Comparison of ENCODE assay signal across 21 cellular contexts in the genomic region with DNA sequence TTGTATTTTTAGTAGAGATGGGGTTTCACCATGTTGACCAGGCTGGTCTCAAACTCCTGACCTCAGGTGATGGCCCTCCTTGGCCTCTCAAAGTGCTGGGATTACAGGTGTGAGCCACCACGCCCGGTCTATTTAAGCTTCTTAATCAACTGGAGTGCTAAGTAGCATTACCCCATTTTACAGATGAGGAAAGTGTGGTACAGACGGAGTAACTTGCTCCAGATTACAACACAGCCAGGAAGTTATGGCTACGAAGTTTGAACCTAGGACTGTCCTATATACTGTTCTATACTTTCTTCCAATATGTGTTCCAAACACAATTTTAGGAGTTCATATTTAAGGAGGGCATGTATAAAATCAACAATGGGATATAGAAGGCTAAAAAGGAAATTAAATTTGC.
DNase-seq lines count a peak whose midpoint lies in the region; ATAC-seq, FAIRE-seq and TF ChIP-seq lines count a peak whose summit lies in the region.
"Had no signal": no experiment of that assay in that cellular context is flagged by ENCODE, and none has a peak within 500 bp of the region (broad histone marks: within the 10 kb centered on the region; RNA-seq: fewer than 3 reads in every experiment).

No MANE protein-coding gene starts in this region.

- no peak overlapping the region for H2BK5ac ChIP-seq in IMR-90 (ENCODE audit: low read depth, low read length, poor library complexity, severe bottlenecking)

- intact Hi-C loops in HepG2 (cut with micrococcal nuclease; ENCODE audit: unreplicated experiment), result loop anchor here (2.0 kb wide), 1 partner anchor 17 kb away; no protein-coding TSS in a partner anchor
- intact Hi-C loops in right lobe of liver (cut with DNase I), result no loop called here
- intact Hi-C loops in IMR-90 (cut with micrococcal nuclease), result no loop called here
- intact Hi-C loops in PC-9 (cut with micrococcal nuclease; ENCODE audit: unreplicated experiment), result no loop called here
- intact Hi-C loops in ascending aorta (cut with DNase I), result no loop called here

- TF ChIP-seq EP300 in HepG2 (IDR thresholded peaks at IDR 0.05; ENCODE audit: low read depth in 2 of 2, low read length in 2 of 2) (no peak), HepG2 (CRISPR knock-in tag; IDR thresholded peaks at IDR 0.05; ENCODE audit: borderline replicate concordance) (no peak)

- H4K8ac ChIP-seq in IMR-90 (ENCODE audit: low read depth in 2 of 2, low read length in 2 of 2), result no peak overlapping the region

- no peak overlapping the region for H3K4me3 ChIP-seq in HepG2 (replicated peaks in 1 of 3; ENCODE audit: insufficient read depth in 1 of 3, low read depth in 2 of 3, low read length in 3 of 3)
- H3K4me3 ChIP-seq in right lobe of liver, result no peak overlapping the region
- no peak overlapping the region for H3K4me3 ChIP-seq in IMR-90 (ENCODE audit: insufficient read depth, low read depth, low read length)
- no peak overlapping the region for H3K4me3 ChIP-seq in PC-9
- H3K4me3 ChIP-seq in endodermal cell (ENCODE audit: low read length), result no peak overlapping the region
- no peak overlapping the region for H3K4me3 ChIP-seq in ascending aorta
- H3K4me3 ChIP-seq: BLaER1, HAP-1 had no signal

- H3K27ac ChIP-seq in HepG2 (ENCODE audit: extremely low read length, insufficient read depth, low read length) (no peak overlapping the region), right lobe of liver (no peak overlapping the region), IMR-90 (ENCODE audit: insufficient read depth, low read length) (no peak overlapping the region), PC-9 (0 out of 2 replicates have a peak overlapping the region, but pooled peaks have one; percentile 99), endodermal cell (ENCODE audit: low read depth, low read length) (no peak overlapping the region), ascending aorta (no peak overlapping the region)
- H3K27ac ChIP-seq: BLaER1, C4-2B had no signal

- H4K20me1 ChIP-seq in HepG2 (ENCODE audit: insufficient read depth, low read length), result no peaks in the 10 kb centered on the region
- H4K20me1 ChIP-seq in IMR-90 (ENCODE audit: insufficient read depth, low read length), result no peaks in the 10 kb centered on the region
- no peaks in the 10 kb centered on the region for H4K20me1 ChIP-seq in PC-9 (ENCODE audit: insufficient read depth)
- H4K20me1 ChIP-seq: BLaER1 had no signal

- H3K27ac Mint-ChIP-seq in endodermal cell, result no peak overlapping the region
- H3K27ac Mint-ChIP-seq: B cell; CD4-positive, CD25-positive, alpha-beta regulatory T cell; CD8-positive, alpha-beta T cell had no signal

- peaks cover 9% of the 10 kb centered on the region for H3K27me3 Mint-ChIP-seq in endodermal cell (ENCODE audit: insufficient read depth)

- 94% methylated on average over 4 of the region's 4 CpGs for WGBS in HepG2 (ENCODE audit: low lambda C conversion rate)
- 87% methylated on average over 4 of the region's 4 CpGs for WGBS in right lobe of liver (ENCODE audit: insufficient coverage, low coverage, low lambda C conversion rate, missing lambda C conversion rate)
- no CpG with 5 or more reads among the region's 4 CpGs for whole genome bisulfite sequencing in IMR-90 (ENCODE audit: extremely low coverage in 2 of 2, insufficient read length in 1 of 2), 2 experiments
- WGBS in endodermal cell (ENCODE audit: insufficient coverage in 1 of 2, insufficient read length in 1 of 2), 2 experiments, result 96 to 100% methylated on average over 1 to 4 of the region's 4 CpGs

- dilution Hi-C loops in IMR-90 (cut with HindIII; ENCODE audit: low sequenced_read_pairs, unreplicated experiment), result no loop called here

- peaks cover 18% of the 10 kb centered on the region for H3K4me1 Mint-ChIP-seq in endodermal cell
- H3K4me1 Mint-ChIP-seq: B cell had no signal

- 0 out of 4 replicates have a peak, but pooled peaks cover 0 to 3% of the 10 kb centered on the region in 2 experiments for H3K79me1 ChIP-seq in IMR-90 (ENCODE audit: low read depth in 1 of 2, low read length in 2 of 2)

- no peak overlapping the region for H2AFZ ChIP-seq in HepG2 (ENCODE audit: low read length)
- no peak overlapping the region for H2AFZ ChIP-seq in IMR-90 (replicated peaks; ENCODE audit: low read length, poor library complexity)
- H2AFZ ChIP-seq in PC-9, result no peak overlapping the region

- H3K4me3 Mint-ChIP-seq in endodermal cell, result no peak overlapping the region
- H3K4me3 Mint-ChIP-seq: B cell; CD4-positive, CD25-positive, alpha-beta regulatory T cell; CD8-positive, alpha-beta T cell had no signal

- CTCF ChIA-PET in HepG2 (lab: Yijun Ruan, JAX; ENCODE audit: low intra/inter-chr PET ratio, low total read pairs), result no interaction called here
- CTCF ChIA-PET in IMR-90 (lab: Yijun Ruan, JAX), result no interaction called here
- CTCF ChIA-PET in PC-9 (lab: Charles Lee), result no interaction called here

- H3K79me2 ChIP-seq in HepG2 (ENCODE audit: insufficient read depth, low read length) (no peaks in the 10 kb centered on the region), PC-9 (ENCODE audit: low read depth) (no peaks in the 10 kb centered on the region)

- TF ChIP-seq CTCF in HepG2 (CRISPR knock-in tag; IDR thresholded peaks at IDR 0.05) (no peak), right lobe of liver (IDR thresholded peaks at IDR 0.05) (no peak), IMR-90 (conservative IDR thresholded peaks at IDR 0.05; ENCODE audit: low read depth, low read length) (no peak), PC-9 (conservative IDR thresholded peaks at IDR 0.05) (no peak), endodermal cell (conservative IDR thresholded peaks at IDR 0.05) (no peak), ascending aorta (IDR thresholded peaks at IDR 0.05) (no peak), omental fat pad (IDR thresholded peaks at IDR 0.05) (no peak)

- H3F3A ChIP-seq in PC-9 (ENCODE audit: insufficient read depth, low read depth), result peaks cover 44% of the 10 kb centered on the region

- H3K18ac ChIP-seq in IMR-90 (ENCODE audit: low read depth, low read length), result no peak overlapping the region

- FAIRE-seq in HepG2 (lab: Jason Lieb, UNC), result no peak
- FAIRE-seq: GM12891, GM18507 had no signal

- POLR2A ChIA-PET in HepG2 (lab: Yijun Ruan, JAX) (no interaction called here), IMR-90 (lab: Charles Lee; ENCODE audit: unreplicated experiment) (no interaction called here), PC-9 (lab: Charles Lee; ENCODE audit: unreplicated experiment) (no interaction called here)

- peak overlapping the region; percentile 6; the same call in 1 of the 2 replicates for H2BK20ac ChIP-seq in IMR-90 (ENCODE audit: low read depth, low read length)

- peaks cover 9% of the 10 kb centered on the region; the same call in 1 of the 2 replicates for H3K9me1 ChIP-seq in IMR-90 (ENCODE audit: insufficient read depth, low read length)

- H3K36me3 ChIP-seq in HepG2 (replicated peaks in 1 of 2; ENCODE audit: control insufficient read depth in 1 of 2, insufficient read depth in 2 of 2, low read length in 2 of 2) (no peaks in the 10 kb centered on the region), right lobe of liver (no peaks in the 10 kb centered on the region), IMR-90 (ENCODE audit: control insufficient read depth, insufficient read depth, low read length) (no peaks in the 10 kb centered on the region), PC-9 (ENCODE audit: low read depth) (no peaks in the 10 kb centered on the region), endodermal cell (ENCODE audit: control insufficient read depth, insufficient read depth, low read length) (no peaks in the 10 kb centered on the region), ascending aorta (no peaks in the 10 kb centered on the region)
- H3K36me3 ChIP-seq: BLaER1, HAP-1 had no signal

- peak overlapping the region; percentile 59; the same call in 1 of the 3 replicates for H2BK15ac ChIP-seq in IMR-90 (ENCODE audit: low read depth, low read length)

- H3K4me1 ChIP-seq in HepG2 (ENCODE audit: insufficient read depth, low read length), result peaks cover 51% of the 10 kb centered on the region
- H3K4me1 ChIP-seq in right lobe of liver, result peaks cover 0 to 7% (median 0%) of the 10 kb centered on the region in 4 donors
- peaks cover 19% of the 10 kb centered on the region for H3K4me1 ChIP-seq in IMR-90 (ENCODE audit: control insufficient read depth, insufficient read depth, low read length)
- peaks cover 51% of the 10 kb centered on the region for H3K4me1 ChIP-seq in PC-9 (replicated peaks; ENCODE audit: insufficient read depth)
- no peaks in the 10 kb centered on the region for H3K4me1 ChIP-seq in endodermal cell (ENCODE audit: control insufficient read depth, insufficient read depth, low read length)
- H3K4me1 ChIP-seq in ascending aorta, result peaks cover 0 to 5% of the 10 kb centered on the region in 2 donors

- peak overlapping the region; percentile 66 for H2AK9ac ChIP-seq in IMR-90 (replicated peaks; ENCODE audit: low read depth, low read length, poor library complexity)

- ATAC-seq in HepG2 (no peak), right lobe of liver (no peak), IMR-90 (ENCODE audit: low read depth) (no peak), omental fat pad (ENCODE audit: low FRiP score) (no peak)
- ATAC-seq: CD8-positive, alpha-beta T cell had no signal

- H4K5ac ChIP-seq in IMR-90 (ENCODE audit: low read depth, low read length), result no peak overlapping the region

- in situ Hi-C loops in HepG2 (cut with HindIII; ENCODE audit: extremely low pct_ligation_motif_present, low pct_unique_long_range_greater_than_20kb) (no loop called here), IMR-90 (cut with MboI; ENCODE audit: low sequenced_read_pairs) (no loop called here), KBM-7 (cut with MboI; ENCODE audit: low pct_unique_long_range_greater_than_20kb, low sequenced_read_pairs) (no loop called here)

- H3K9me2 ChIP-seq in PC-9 (ENCODE audit: insufficient read depth), result no peaks in the 10 kb centered on the region

- peak overlapping the region; percentile 8; the same call in 1 of the 2 replicates for H2BK120ac ChIP-seq in IMR-90 (ENCODE audit: low read depth, low read length)

- TF ChIP-seq RAD21 in HepG2 (CRISPR knock-in tag; IDR thresholded peaks at IDR 0.05) (no peak), IMR-90 (IDR thresholded peaks at IDR 0.05; ENCODE audit: low read length) (no peak)

- H3K23ac ChIP-seq in IMR-90 (ENCODE audit: low read depth, low read length), result no peak overlapping the region

- TF ChIP-seq POLR2A in HepG2 (IDR thresholded peaks at IDR 0.05; ENCODE audit: insufficient read depth in 1 of 2, low read depth in 2 of 2, low read length in 2 of 2) (no peak), right lobe of liver (IDR thresholded peaks at IDR 0.05) (no peak), IMR-90 (IDR thresholded peaks at IDR 0.05; ENCODE audit: low read depth, low read length) (no peak)

- no TSS peak for BruUV-seq in HepG2 (replicated peaks; lab: Mats Ljungman, UMichigan)
- no TSS peak for BruUV-seq in IMR-90 (replicated peaks; lab: Mats Ljungman, UMichigan)
- no TSS peak for BruUV-seq in PC-9 (replicated peaks; lab: Mats Ljungman, UMichigan)

- H3K9me3 ChIP-seq in HepG2 (ENCODE audit: low read length), result no peaks in the 10 kb centered on the region
- no peaks in the 10 kb centered on the region for H3K9me3 ChIP-seq in right lobe of liver
- H3K9me3 ChIP-seq in IMR-90 (ENCODE audit: control insufficient read depth, insufficient read depth, low read length), result no peaks in the 10 kb centered on the region
- H3K9me3 ChIP-seq in PC-9 (ENCODE audit: insufficient read depth, low read depth), result no peaks in the 10 kb centered on the region
- H3K9me3 ChIP-seq in endodermal cell (ENCODE audit: control insufficient read depth, low read length), result no peaks in the 10 kb centered on the region
- no peaks in the 10 kb centered on the region for H3K9me3 ChIP-seq in ascending aorta
- H3K9me3 ChIP-seq: BLaER1, Caco-2, HAP-1 had no signal

- peak overlapping the region; percentile 32 for H2AK5ac ChIP-seq in IMR-90 (ENCODE audit: low read depth, low read length)

- H3K9me3 Mint-ChIP-seq in endodermal cell, result no peaks in the 10 kb centered on the region
- H3K9me3 Mint-ChIP-seq: CD8-positive, alpha-beta T cell had no signal

- no peak overlapping the region for H3K56ac ChIP-seq in IMR-90 (ENCODE audit: extremely low read depth, insufficient read depth, low read length)

- H3K4me2 ChIP-seq in HepG2 (ENCODE audit: low read depth, low read length), result no peak overlapping the region
- H3K4me2 ChIP-seq in IMR-90 (ENCODE audit: low read depth, low read length), result no peak overlapping the region
- H3K4me2 ChIP-seq in PC-9, result no peak overlapping the region
- H3K4me2 ChIP-seq: BLaER1 had no signal

- H3K27me3 ChIP-seq in HepG2 (ENCODE audit: control insufficient read depth in 1 of 2, insufficient read depth in 2 of 2, low read length in 2 of 2), result no peaks in the 10 kb centered on the region
- H3K27me3 ChIP-seq in right lobe of liver, result no peaks in the 10 kb centered on the region
- H3K27me3 ChIP-seq in IMR-90 (ENCODE audit: control insufficient read depth, insufficient read depth, low read length), result no peaks in the 10 kb centered on the region
- H3K27me3 ChIP-seq in PC-9 (ENCODE audit: insufficient read depth, low read depth), result no peaks in the 10 kb centered on the region
- no peaks in the 10 kb centered on the region for H3K27me3 ChIP-seq in endodermal cell (ENCODE audit: control insufficient read depth, insufficient read depth, low read length, poor library complexity, severe bottlenecking)
- no peaks in the 10 kb centered on the region for H3K27me3 ChIP-seq in ascending aorta
- H3K27me3 ChIP-seq: BLaER1 had no signal

- no peak overlapping the region for H3K4ac ChIP-seq in IMR-90 (ENCODE audit: low read depth, low read length)

- H3K14ac ChIP-seq in IMR-90 (replicated peaks; ENCODE audit: low read depth, low read length), result no peak overlapping the region

- H3K9ac ChIP-seq in HepG2 (ENCODE audit: insufficient read depth, low read depth, low read length) (no peak overlapping the region), IMR-90 (ENCODE audit: low read depth, low read length) (no peak overlapping the region), endodermal cell (ENCODE audit: extremely low read depth, low read length, poor library complexity, severe bottlenecking) (no peak overlapping the region)
- H3K9ac ChIP-seq: BLaER1 had no signal

- DNase-seq in HepG2 (ENCODE audit: low spot score), result no peak
- no peak for DNase-seq in right lobe of liver
- no peak for DNase-seq in IMR-90
- DNase-seq in PC-9, result no peak
- DNase-seq in endodermal cell, result peak; percentile 7
- DNase-seq in KBM-7, result no peak
- no peak for DNase-seq in ascending aorta (ENCODE audit: low spot score in 2 of 2)
- DNase-seq in omental fat pad (ENCODE audit: low spot score), result no peak
- DNase-seq: 8988T; Caco-2; CD4-positive, CD25-positive, alpha-beta regulatory T cell; CD8-positive, alpha-beta T cell; DMS79 treated with DMSO at 0.1 percent for 48 hours; GF-D8; GOT3 had no signal

- H4K91ac ChIP-seq in IMR-90 (ENCODE audit: insufficient read depth, low read depth, low read length), result no peak overlapping the region

- no peaks in the 10 kb centered on the region for H3K36me3 Mint-ChIP-seq in endodermal cell (ENCODE audit: low read depth)
- H3K36me3 Mint-ChIP-seq: CD4-positive, CD25-positive, alpha-beta regulatory T cell; CD8-positive, alpha-beta T cell had no signal
